8 cellular contexts compared by ENCODE assay signal in the genomic region with DNA sequence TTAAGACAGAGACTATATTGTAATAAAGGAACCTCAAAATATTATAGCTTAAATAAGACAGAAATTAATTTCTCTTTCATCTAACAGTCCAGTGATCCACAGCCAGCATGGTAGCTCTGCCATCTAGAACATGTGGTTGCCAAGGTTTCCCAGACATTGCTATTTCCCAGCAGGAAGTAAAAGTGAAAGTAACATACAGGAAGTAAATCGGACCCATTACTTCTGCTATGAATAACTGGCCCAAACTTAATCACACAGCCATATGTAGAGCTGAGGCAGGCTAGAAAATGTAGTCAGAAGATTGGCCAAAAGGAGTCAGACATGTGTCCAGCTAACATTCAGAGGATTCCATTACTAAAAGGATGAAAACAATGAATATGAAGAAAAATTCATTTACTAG.
A peak's percentile ranks its signal among the peaks of the same experiment; 100 is the strongest.
DNase-seq lines count a peak whose midpoint lies in the region; ATAC-seq and TF ChIP-seq lines count a peak whose summit lies in the region.

No MANE protein-coding gene starts in this region.

- H3K79me2 ChIP-seq in PC-9 (ENCODE audit: low read depth), result no peaks in the 10 kb centered on the region

- CTCF ChIA-PET in PC-9 (lab: Charles Lee), result no interaction called here

- H3K9me2 ChIP-seq in PC-9 (ENCODE audit: insufficient read depth), result no peaks in the 10 kb centered on the region

- no peak overlapping the region for H3K9ac ChIP-seq in liver (ENCODE audit: low read depth in 1 of 2, low read length in 2 of 2)

- peak overlapping the region; percentile 62 for H3K4me2 ChIP-seq in PC-9

- TF ChIP-seq CTCF in PC-9 (conservative IDR thresholded peaks at IDR 0.05), result no peak
- no peak for TF ChIP-seq CTCF in liver (IDR thresholded peaks at IDR 0.05; ENCODE audit: low read depth, low read length, missing input control)
- TF ChIP-seq CTCF in WERI-Rb-1 (IDR thresholded peaks at IDR 0.05; ENCODE audit: low read depth, low read length), result no peak

- DNase-seq in PC-9 (no peak), caudate nucleus (lab: John Stamatoyannopoulos, UW) (no peak), SW480 (ENCODE audit: low spot score) (no peak), WERI-Rb-1 (no peak)

- H3K4me3 ChIP-seq in PC-9 (peak overlapping the region; percentile 21; the same call in 1 of the 2 replicates), liver (ENCODE audit: low read depth in 1 of 3, low read length in 3 of 3) (peak overlapping the region in 2 of 3 donors; percentile 34 to 44), WERI-Rb-1 (ENCODE audit: low read depth, low read length) (no peak overlapping the region)

- no peaks in the 10 kb centered on the region for H3K9me3 ChIP-seq in PC-9 (ENCODE audit: insufficient read depth, low read depth)
- H3K9me3 ChIP-seq in liver (ENCODE audit: control insufficient read depth in 4 of 4, low read length in 3 of 4), result no peaks in the 10 kb centered on the region
- no peaks in the 10 kb centered on the region for H3K9me3 ChIP-seq in WERI-Rb-1 (ENCODE audit: severe bottlenecking)

- 6% methylated on average over 1 of the region's 1 CpG for WGBS in liver

- no TSS peak for BruUV-seq in PC-9 (replicated peaks; lab: Mats Ljungman, UMichigan)

- intact Hi-C loops in PC-9 (cut with micrococcal nuclease; ENCODE audit: unreplicated experiment), result no loop called here

- H3K36me3 ChIP-seq in PC-9 (ENCODE audit: low read depth) (no peaks in the 10 kb centered on the region), liver (ENCODE audit: control insufficient read depth in 4 of 4, insufficient read depth in 3 of 4, low read depth in 1 of 4, low read length in 3 of 4) (no peaks in the 10 kb centered on the region), WERI-Rb-1 (no peaks in the 10 kb centered on the region)

- H3K27me3 ChIP-seq in PC-9 (ENCODE audit: insufficient read depth, low read depth) (no peaks in the 10 kb centered on the region), liver (ENCODE audit: control insufficient read depth in 4 of 4, insufficient read depth in 4 of 4, low read length in 3 of 4) (peaks cover 0 to 4% (median 0%) of the 10 kb centered on the region in 4 donors), WERI-Rb-1 (ENCODE audit: insufficient read depth, low read depth, severe bottlenecking) (no peaks in the 10 kb centered on the region)

- peak; percentile 78 for ATAC-seq in GM18502 (IDR thresholded peaks at IDR 0.05; ENCODE audit: poor library complexity, unreplicated experiment)
- ATAC-seq in HG03039 (IDR thresholded peaks at IDR 0.05; ENCODE audit: unreplicated experiment), result peak; percentile 58
- no peak for ATAC-seq in HG02970 (IDR thresholded peaks at IDR 0.05; ENCODE audit: low FRiP score, unreplicated experiment)

- H4K20me1 ChIP-seq in PC-9 (ENCODE audit: insufficient read depth), result no peaks in the 10 kb centered on the region

- no peak for TF ChIP-seq RAD21 in liver (IDR thresholded peaks at IDR 0.05)

- no peak overlapping the region for H3K27ac ChIP-seq in PC-9
- no peak overlapping the region for H3K27ac ChIP-seq in liver (ENCODE audit: low read depth in 1 of 2, low read length in 2 of 2)
- no peak overlapping the region for H3K27ac ChIP-seq in caudate nucleus (ENCODE audit: low read depth, low read length)
- H3K27ac ChIP-seq in WERI-Rb-1, result no peak overlapping the region

- POLR2A ChIA-PET in PC-9 (lab: Charles Lee; ENCODE audit: unreplicated experiment), result interaction anchor here (0.6 kb wide), 1 partner anchor 702 kb away, joined by 4 read pairs; no protein-coding TSS in a partner anchor

- H3K4me1 ChIP-seq in PC-9 (replicated peaks; ENCODE audit: insufficient read depth) (no peaks in the 10 kb centered on the region), liver (ENCODE audit: control insufficient read depth in 4 of 4, insufficient read depth in 4 of 4, low read length in 3 of 4) (peaks cover 0 to 2% (median under 1%) of the 10 kb centered on the region in 4 donors)

- H2AFZ ChIP-seq in PC-9, result peak overlapping the region; percentile 40; the same call in 1 of the 2 replicates

- H3F3A ChIP-seq in PC-9 (ENCODE audit: insufficient read depth, low read depth), result no peaks in the 10 kb centered on the region

TF ChIP-seq in liver, 16 proteins besides CTCF, POLR2A, EP300 and RAD21:
- TF ChIP-seq, protein P1, sequence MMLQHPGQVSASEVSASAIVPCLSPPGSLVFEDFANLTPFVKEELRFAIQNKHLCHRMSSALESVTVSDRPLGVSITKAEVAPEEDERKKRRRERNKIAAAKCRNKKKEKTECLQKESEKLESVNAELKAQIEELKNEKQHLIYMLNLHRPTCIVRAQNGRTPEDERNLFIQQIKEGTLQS (IDR thresholded peaks at IDR 0.05), result no peak
- TF ChIP-seq YY1 (IDR thresholded peaks at IDR 0.05), result peak; percentile 25
